In genomic region chr10:113403900-113404299, GRCh38 we compare ENCODE assay signal across 36 cellular contexts.
"Had no signal": no experiment of that assay in that cellular context is flagged by ENCODE, and none has a peak within 500 bp of the region (broad histone marks: within the 10 kb centered on the region; RNA-seq: fewer than 3 reads in every experiment).

No MANE protein-coding gene starts in this region.

- H3K36me3 ChIP-seq: brain microvascular endothelial cell had no signal

- H3K27me3 ChIP-seq: brain microvascular endothelial cell had no signal

- H3K27me3 Mint-ChIP-seq: activated CD4-positive, alpha-beta memory T cell treated with anti-CD3 and anti-CD28 coated beads, Interleukin-2, amount 10 ng/mL, durations not matched to agents 7 days and 5 days; activated naive CD8-positive, alpha-beta T cell treated with anti-CD3 and anti-CD28 coated beads for 36 hours had no signal

- H3K36me3 Mint-ChIP-seq: activated CD8-positive, alpha-beta memory T cell treated with anti-CD3 and anti-CD28 coated beads, Interleukin-2, amount 10 ng/mL, durations not matched to agents 7 days and 5 days; activated naive CD8-positive, alpha-beta T cell treated with anti-CD3 and anti-CD28 coated beads for 36 hours had no signal

- H3K4me1 Mint-ChIP-seq: activated CD4-positive, alpha-beta memory T cell treated with anti-CD3 and anti-CD28 coated beads, Interleukin-2, amount 10 ng/mL, durations not matched to agents 7 days and 5 days; activated CD8-positive, alpha-beta memory T cell treated with anti-CD3 and anti-CD28 coated beads, Interleukin-2, amount 10 ng/mL, durations not matched to agents 7 days and 5 days; activated naive CD8-positive, alpha-beta T cell treated with anti-CD3 and anti-CD28 coated beads for 36 hours had no signal

- H3K27ac ChIP-seq: brain microvascular endothelial cell, KMS-11, PC-9, RWPE1, VCaP had no signal

- H3K4me3 ChIP-seq: PC-9 had no signal

- H3K4me3 Mint-ChIP-seq: activated CD4-positive, alpha-beta memory T cell treated with anti-CD3 and anti-CD28 coated beads, Interleukin-2, amount 10 ng/mL, durations not matched to agents 7 days and 5 days; activated CD8-positive, alpha-beta memory T cell treated with anti-CD3 and anti-CD28 coated beads, Interleukin-2, amount 10 ng/mL, durations not matched to agents 7 days and 5 days; activated naive CD8-positive, alpha-beta T cell treated with anti-CD3 and anti-CD28 coated beads for 36 hours had no signal

- ATAC-seq: activated CD8-positive, alpha-beta memory T cell treated with anti-CD3 and anti-CD28 coated beads, Interleukin-2, amount 10 ng/mL, durations not matched to agents 7 days and 5 days; Right ventricle myocardium inferior had no signal

- H3K27ac Mint-ChIP-seq: activated CD4-positive, alpha-beta memory T cell treated with anti-CD3 and anti-CD28 coated beads, Interleukin-2, amount 10 ng/mL, durations not matched to agents 7 days and 5 days; activated CD8-positive, alpha-beta memory T cell treated with anti-CD3 and anti-CD28 coated beads, Interleukin-2, amount 10 ng/mL, durations not matched to agents 7 days and 5 days; activated naive CD8-positive, alpha-beta T cell treated with anti-CD3 and anti-CD28 coated beads for 36 hours had no signal

- DNase-seq: activated CD4-positive, alpha-beta memory T cell treated with anti-CD3 and anti-CD28 coated beads, Interleukin-2, amount 10 ng/mL, durations not matched to agents 7 days and 5 days; activated CD4-positive, alpha-beta T cell treated with anti-CD3 and anti-CD28 coated beads for 1 hour; activated CD4-positive, alpha-beta T cell treated with anti-CD3 and anti-CD28 coated beads for 48 hours; activated CD4-positive, CD25-positive, alpha-beta regulatory T cell; activated CD8-positive, alpha-beta memory T cell treated with anti-CD3 and anti-CD28 coated beads for 24 hours; activated CD8-positive, alpha-beta memory T cell treated with anti-CD3 and anti-CD28 coated beads, Interleukin-2, amount 10 ng/mL, durations not matched to agents 7 days and 5 days; activated CD8-positive, alpha-beta memory T cell treated with anti-CD3 and anti-CD28 coated beads, Interleukin-2, amount 50 U/mL, for 48 hours; activated effector memory CD4-positive, alpha-beta T cell treated with Interleukin-2 at 50 U/mL for 16 hours; activated naive CD4-positive, alpha-beta T cell; activated naive CD4-positive, alpha-beta T cell treated with anti-CD3 and anti-CD28 coated beads, Interleukin-2, amount 50 U/mL, for 16 hours; activated naive CD8-positive, alpha-beta T cell treated with anti-CD3 and anti-CD28 coated beads for 36 hours; activated T-cell treated with anti-CD3 and anti-CD28 coated beads, Interleukin-2, amount 50 U/mL, for 48 hours; amniotic stem cell; aorta; brain microvascular endothelial cell; central memory CD4-positive, alpha-beta T cell; MM.1S; MV-4-11; NCI-H1092; NCI-H1436 treated with DMSO at 0.1 percent for 48 hours; NCI-H1694 treated with DMSO at 0.1 percent for 48 hours; NCI-H2029; NCI-H2227 treated with DMSO at 0.1 percent for 48 hours; NCI-H446 treated with DMSO at 0.1 percent for 48 hours; NCI-H524; NK-92 treated with Interleukin-12 subunit alpha and Interleukin-12 subunit beta, amount 100 ng/mL, for 24 hours; PC-9; SIG-M5; SW 1271; T-helper 1 cell; T-helper 2 cell; T-helper 9 cell had no signal

- H3K9me3 Mint-ChIP-seq: activated CD4-positive, alpha-beta memory T cell treated with anti-CD3 and anti-CD28 coated beads, Interleukin-2, amount 10 ng/mL, durations not matched to agents 7 days and 5 days; activated naive CD8-positive, alpha-beta T cell treated with anti-CD3 and anti-CD28 coated beads for 36 hours had no signal
